ENCODE assay signal across 8 cellular contexts in the genomic region with DNA sequence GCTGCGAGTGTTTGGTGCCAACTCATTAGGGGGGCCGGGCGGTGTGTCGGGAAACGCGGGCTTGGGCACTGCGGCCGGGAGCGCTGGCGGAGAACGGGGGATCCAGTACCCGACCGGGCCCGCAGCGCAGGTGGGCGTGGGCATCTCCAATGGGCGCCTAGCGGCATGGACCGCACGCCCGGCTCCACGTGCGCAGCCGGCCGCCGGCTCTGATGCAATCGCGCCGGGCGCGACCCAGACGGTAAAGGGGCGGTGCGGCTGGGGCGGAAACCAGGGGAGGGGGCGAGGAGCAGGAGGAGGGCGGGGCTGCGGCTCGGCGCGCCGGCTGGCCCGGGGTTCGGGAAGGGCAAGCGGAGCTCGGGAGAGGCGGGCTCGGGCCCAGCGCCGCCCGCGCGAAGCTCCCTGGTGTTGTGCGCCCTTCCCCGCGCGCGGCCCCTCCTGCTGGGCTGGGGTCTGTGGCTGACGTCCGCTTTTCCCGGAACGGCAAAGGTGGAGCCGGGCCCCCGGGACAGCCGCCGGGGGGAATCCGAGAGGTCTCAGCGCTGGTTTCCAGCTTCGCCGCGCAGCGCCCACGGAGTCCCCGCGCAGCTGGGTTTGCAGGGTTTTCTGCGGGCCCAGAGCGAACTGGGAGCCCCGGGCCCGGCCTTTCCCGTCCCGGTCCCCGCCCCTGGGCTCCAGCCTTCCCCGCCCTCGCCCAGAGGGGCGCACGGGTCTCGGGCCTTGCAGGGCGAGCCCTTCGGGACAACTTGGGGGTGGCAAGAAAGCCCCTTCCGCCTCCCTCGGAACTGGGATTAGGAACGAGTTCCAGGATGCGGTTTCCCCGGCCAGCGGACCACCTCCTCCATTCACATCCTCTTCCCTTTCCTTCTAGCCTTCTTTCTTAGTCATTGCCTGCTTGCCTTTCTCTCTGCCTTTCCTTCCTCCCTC. TPM values are rescaled to one million over a fixed set of nuclear protein-coding genes. Genes with fewer than 3 reads are reported as not detected.
DNase-seq lines count a peak whose midpoint lies in the region; ATAC-seq and TF ChIP-seq lines count a peak whose summit lies in the region.

No MANE protein-coding gene starts in this region.

- H3K4me3 ChIP-seq in fibroblast of villous mesenchyme (ENCODE audit: low read depth, low read length) = peak overlapping the region; percentile 64
- peak overlapping the region; percentile 80 for H3K4me3 ChIP-seq in neural progenitor cell
- peak overlapping the region; percentile 59 to 80 for H3K4me3 ChIP-seq in stomach smooth muscle (ENCODE audit: low read length in 2 of 2)

- H3K27ac Mint-ChIP-seq in IgD-negative memory B cell = peak overlapping the region in 1 of 3 donors; percentile 58
- peak overlapping the region; percentile 94 for H3K27ac Mint-ChIP-seq in neural progenitor cell

- TF ChIP-seq CTCF in fibroblast of villous mesenchyme (IDR thresholded peaks at IDR 0.05; ENCODE audit: insufficient read depth, low read depth, low read length) = no peak
- TF ChIP-seq CTCF in neural progenitor cell (IDR thresholded peaks at IDR 0.05) = no peak

- peaks cover 45% of the 10 kb centered on the region for H3K79me2 ChIP-seq in neural progenitor cell (ENCODE audit: low read depth)

- H3K4me3 Mint-ChIP-seq in IgD-negative memory B cell (peak overlapping the region; percentile 82 to 94 (median 89)), neural progenitor cell (peak overlapping the region; percentile 96)

- peak overlapping the region; percentile 68 for H3K9ac ChIP-seq in neural progenitor cell
- H3K9ac ChIP-seq in stomach smooth muscle (ENCODE audit: low read length in 2 of 2) = peak overlapping the region; percentile 55 to 73

- DNase-seq in DMS79 (lab: John Stamatoyannopoulos, UW) = peak; percentile 72
- DNase-seq in activated gamma-delta T cell (lab: John Stamatoyannopoulos, UW) = peak; percentile 66
- DNase-seq in fibroblast of villous mesenchyme (ENCODE audit: low read depth) = peak; percentile 95
- peak; percentile 95 for DNase-seq in neural progenitor cell (ENCODE audit: low spot score)

- peak overlapping the region; percentile 78 for H3K27ac ChIP-seq in neural progenitor cell
- peak overlapping the region; percentile 58 for H3K27ac ChIP-seq in stomach smooth muscle (ENCODE audit: low read length)

- peak; percentile 76 for ATAC-seq in GM21529 (IDR thresholded peaks at IDR 0.05; ENCODE audit: unreplicated experiment)

- H3K9me3 ChIP-seq in neural progenitor cell (ENCODE audit: low read depth) (no peaks in the 10 kb centered on the region), stomach smooth muscle (ENCODE audit: control insufficient read depth in 2 of 2, low read length in 2 of 2) (no peaks in the 10 kb centered on the region)

- H2AFZ ChIP-seq in neural progenitor cell (replicated peaks) = peak overlapping the region; percentile 96

- no peaks in the 10 kb centered on the region for H4K20me1 ChIP-seq in neural progenitor cell (ENCODE audit: low read depth)

- H3K9me3 Mint-ChIP-seq in IgD-negative memory B cell (no peaks in the 10 kb centered on the region), neural progenitor cell (no peaks in the 10 kb centered on the region)

- TF ChIP-seq POLR2A in Raji (IDR thresholded peaks at IDR 0.05; ENCODE audit: insufficient read depth, low read depth, low read length) = peak; percentile 75

- no peaks in the 10 kb centered on the region for H3K27me3 Mint-ChIP-seq in IgD-negative memory B cell
- H3K27me3 Mint-ChIP-seq in neural progenitor cell (ENCODE audit: insufficient read depth, low read depth) = peaks cover 8% of the 10 kb centered on the region

- H3K4me2 ChIP-seq in neural progenitor cell = peak overlapping the region; percentile 89

- H3K36me3 ChIP-seq in neural progenitor cell = no peaks in the 10 kb centered on the region
- H3K36me3 ChIP-seq in stomach smooth muscle (ENCODE audit: control insufficient read depth in 2 of 2, insufficient read depth in 2 of 2, low read length in 2 of 2) = no peaks in the 10 kb centered on the region

- peaks cover 15% of the 10 kb centered on the region for H3F3A ChIP-seq in neural progenitor cell (ENCODE audit: low read depth)

- H3K36me3 Mint-ChIP-seq in IgD-negative memory B cell = no peaks in the 10 kb centered on the region
- H3K36me3 Mint-ChIP-seq in neural progenitor cell = peaks cover 3% of the 10 kb centered on the region

- H3K4me1 ChIP-seq in neural progenitor cell (no peaks in the 10 kb centered on the region), stomach smooth muscle (ENCODE audit: control insufficient read depth, insufficient read depth, low read length) (peaks cover 8% of the 10 kb centered on the region)

- H3K27me3 ChIP-seq in neural progenitor cell (no peaks in the 10 kb centered on the region), stomach smooth muscle (ENCODE audit: control insufficient read depth in 1 of 2, insufficient read depth in 2 of 2, low read length in 2 of 2) (no peaks in the 10 kb centered on the region)

- peaks cover 4 to 9% (median 5%) of the 10 kb centered on the region in 3 donors for H3K4me1 Mint-ChIP-seq in IgD-negative memory B cell
- H3K4me1 Mint-ChIP-seq in neural progenitor cell = peaks cover 11% of the 10 kb centered on the region

RNA-seq across cellular contexts. Expression of a gene that starts 0.9 kb away (rescaled TPM):
- 1.9 TPM for polyA plus RNA-seq in IgD-negative memory B cell
- total RNA-seq in fibroblast of villous mesenchyme = 43.2 and 56.0 TPM in 2 replicates
- total RNA-seq in neural progenitor cell (ENCODE audit: low replicate concordance) = 26.3 and 32.5 TPM in 2 replicates

Comparison
In these comparisons a context has a peak if more than half of its experiments do, and no peak if none do; other contexts are left out.
1. Peak in every context shown above with its lines: DNase-seq, ATAC-seq, H3K4me3 ChIP-seq and H3K27ac ChIP-seq.